In genomic region chr3:160403796-160404510, GRCh38 we compare ENCODE assay signal across 10 cellular contexts. TPM values are rescaled to one million over a fixed set of nuclear protein-coding genes. Genes with fewer than 3 reads are reported as not detected.
DNase-seq lines count a peak whose midpoint lies in the region; ATAC-seq, FAIRE-seq and TF ChIP-seq lines count a peak whose summit lies in the region.
"Had no signal": no experiment of that assay in that cellular context is flagged by ENCODE, and none has a peak within 500 bp of the region (broad histone marks: within the 10 kb centered on the region; RNA-seq: fewer than 3 reads in every experiment).

No MANE protein-coding gene starts in this region.

- no peaks in the 10 kb centered on the region for H3K9me3 Mint-ChIP-seq in activated naive CD8-positive, alpha-beta T cell treated with anti-CD3 and anti-CD28 coated beads for 36 hours

- H3K36me3 Mint-ChIP-seq in activated naive CD8-positive, alpha-beta T cell treated with anti-CD3 and anti-CD28 coated beads for 36 hours: peaks cover 45% of the 10 kb centered on the region

- DNase-seq in AG04449 (ENCODE audit: low read depth, low spot score): no peak
- no peak for DNase-seq in activated naive CD8-positive, alpha-beta T cell treated with anti-CD3 and anti-CD28 coated beads for 36 hours
- DNase-seq in lower lobe of right lung: no peak
- DNase-seq in frontal cortex (ENCODE audit: low spot score in 2 of 2): no peak
- no peak for DNase-seq in HTR-8/SVneo (ENCODE audit: insufficient read length, low spot score)
- DNase-seq in DMS53 treated with DMSO at 0.1 percent for 48 hours (lab: John Stamatoyannopoulos, UW; ENCODE audit: unreplicated experiment): no peak
- DNase-seq in mesenteric fat pad (ENCODE audit: low spot score): no peak
- DNase-seq: naive B cell had no signal

- CTCF ChIA-PET in AG04449 (lab: Yijun Ruan, JAX) (interaction anchor here (0.7 to 3.0 kb wide), 4 partner anchors 8 to 416 kb away, joined by 3 to 8 read pairs (median 4); no protein-coding TSS in a partner anchor), HEK293 (lab: Yijun Ruan, JAX) (interaction anchor here (0.5 to 2.5 kb wide), 4 partner anchors 10 to 582 kb away, joined by 3 to 12 read pairs (median 4); no protein-coding TSS in a partner anchor)

- FAIRE-seq in frontal cortex (lab: Jason Lieb, UNC) (no peak), HTR-8/SVneo (lab: Jason Lieb, UNC) (no peak)

- H3K4me3 ChIP-seq in AG04449 (ENCODE audit: low read depth, low read length) (peak overlapping the region; percentile 10), HEK293 (ENCODE audit: low read depth, low read length) (peak overlapping the region; percentile 72), lower lobe of right lung (peak overlapping the region; percentile 2)

- intact Hi-C loops in lower lobe of right lung (cut with DNase I): loop anchor here (10.0 kb wide), 1 partner anchor 369 kb away; no protein-coding TSS in a partner anchor

- no peaks in the 10 kb centered on the region for H3K27me3 ChIP-seq in lower lobe of right lung (ENCODE audit: low read depth)
- H3K27me3 ChIP-seq: cardiac muscle cell had no signal

- peaks cover 26% of the 10 kb centered on the region for H3K4me1 Mint-ChIP-seq in activated naive CD8-positive, alpha-beta T cell treated with anti-CD3 and anti-CD28 coated beads for 36 hours

- H3K36me3 ChIP-seq in HEK293 (ENCODE audit: control insufficient read depth in 2 of 2, insufficient read depth in 1 of 2, low read length in 2 of 2) (peaks cover 11 to 72% of the 10 kb centered on the region in 2 experiments), lower lobe of right lung (peaks cover 15% of the 10 kb centered on the region)

- H3K4me1 ChIP-seq in HEK293 (ENCODE audit: control insufficient read depth, insufficient read depth, low read length) (no peaks in the 10 kb centered on the region), lower lobe of right lung (peaks cover 28% of the 10 kb centered on the region)

- H3K9me3 ChIP-seq in HEK293 (ENCODE audit: control insufficient read depth, insufficient read depth, low read depth, low read length) (no peaks in the 10 kb centered on the region), lower lobe of right lung (no peaks in the 10 kb centered on the region)

- peak overlapping the region; percentile 30 for H3K4me3 Mint-ChIP-seq in activated naive CD8-positive, alpha-beta T cell treated with anti-CD3 and anti-CD28 coated beads for 36 hours

- H3K27ac ChIP-seq in HEK293 (ENCODE audit: extremely low read depth, low read depth, low read length) (no peak overlapping the region), lower lobe of right lung (peak overlapping the region; percentile 88)
- H3K27ac ChIP-seq: cardiac muscle cell had no signal

- no peak for TF ChIP-seq CTCF in AG04449 (IDR thresholded peaks at IDR 0.05; ENCODE audit: insufficient read depth, low read length, missing control alignments)
- no peak for TF ChIP-seq CTCF in HEK293 (tag by site-specific recombination; IDR thresholded peaks at IDR 0.05)
- TF ChIP-seq CTCF in lower lobe of right lung (IDR thresholded peaks at IDR 0.05): no peak

- H3K27ac Mint-ChIP-seq in activated naive CD8-positive, alpha-beta T cell treated with anti-CD3 and anti-CD28 coated beads for 36 hours: peak overlapping the region; percentile 42

- H3K27me3 Mint-ChIP-seq in activated naive CD8-positive, alpha-beta T cell treated with anti-CD3 and anti-CD28 coated beads for 36 hours: peaks cover 28% of the 10 kb centered on the region

- ATAC-seq in lower lobe of right lung: no peak

- POLR2A ChIA-PET in AG04449 (lab: Yijun Ruan, JAX) (no interaction called here), HEK293 (lab: Yijun Ruan, JAX) (interaction anchor here (0.9 kb wide), 1 partner anchor 45 kb away, joined by 3 read pairs; the partner anchor contains the start of gene TRIM59)

TF ChIP-seq in HEK293, 187 proteins besides CTCF, POLR2A, EP300 and RAD21:
- no peak for TF ChIP-seq GFI1B (tag by site-specific recombination; IDR thresholded peaks at IDR 0.05)
- no peak for TF ChIP-seq ZBTB10 (tag by site-specific recombination; IDR thresholded peaks at IDR 0.05)
- no peak for TF ChIP-seq ZSCAN23 (tag by site-specific recombination; IDR thresholded peaks at IDR 0.05)
- TF ChIP-seq PRDM6 (tag by site-specific recombination; IDR thresholded peaks at IDR 0.05): peak; percentile 19; the same call in 1 of the 2 replicates
- TF ChIP-seq, protein P1, sequence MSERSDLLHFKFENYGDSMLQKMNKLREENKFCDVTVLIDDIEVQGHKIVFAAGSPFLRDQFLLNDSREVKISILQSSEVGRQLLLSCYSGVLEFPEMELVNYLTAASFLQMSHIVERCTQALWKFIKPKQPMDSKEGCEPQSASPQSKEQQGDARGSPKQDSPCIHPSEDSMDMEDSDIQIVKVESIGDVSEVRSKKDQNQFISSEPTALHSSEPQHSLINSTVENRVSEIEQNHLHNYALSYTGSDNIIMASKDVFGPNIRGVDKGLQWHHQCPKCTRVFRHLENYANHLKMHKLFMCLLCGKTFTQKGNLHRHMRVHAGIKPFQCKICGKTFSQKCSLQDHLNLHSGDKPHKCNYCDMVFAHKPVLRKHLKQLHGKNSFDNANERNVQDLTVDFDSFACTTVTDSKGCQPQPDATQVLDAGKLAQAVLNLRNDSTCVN (tag by site-specific recombination; optimal IDR thresholded peaks at IDR 0.05): no peak
- TF ChIP-seq ZNF366 (tag by site-specific recombination; conservative IDR thresholded peaks at IDR 0.05): 0 out of 2 replicates have a peak, but pooled peaks have one; percentile 33
- TF ChIP-seq ZNF610 (tag by site-specific recombination; IDR thresholded peaks at IDR 0.05; ENCODE audit: borderline replicate concordance): no peak
- TF ChIP-seq ZNF302 (tag by site-specific recombination; IDR thresholded peaks at IDR 0.05; ENCODE audit: low read depth): no peak

RNA-seq across cellular contexts. Expression of gene SMC4, which starts 4.5 kb away (rescaled TPM):
- 100 to 1,000 TPM; 153 to 164 TPM for total RNA-seq in activated naive CD8-positive, alpha-beta T cell treated with anti-CD3 and anti-CD28 coated beads for 36 hours
- total RNA-seq in lower lobe of right lung (57.6 TPM), frontal cortex (24.9 TPM), mesenteric fat pad (12.2 TPM)

RNA-seq across cellular contexts. Expression of gene IFT80, which starts 4.9 kb away (rescaled TPM):
- 10 to 100 TPM; 11.2 to 12.2 TPM for total RNA-seq in activated naive CD8-positive, alpha-beta T cell treated with anti-CD3 and anti-CD28 coated beads for 36 hours
- total RNA-seq in lower lobe of right lung (37.7 TPM), frontal cortex (42.4 TPM), mesenteric fat pad (11.1 TPM)

RNA-seq across cellular contexts. Expression of gene TRIM59, which starts 45.6 kb away (rescaled TPM):
- 10 to 100 TPM; 43.3 to 44.0 TPM for total RNA-seq in activated naive CD8-positive, alpha-beta T cell treated with anti-CD3 and anti-CD28 coated beads for 36 hours
- total RNA-seq in lower lobe of right lung: 4.4 TPM
- total RNA-seq in frontal cortex: 11.0 TPM
- total RNA-seq in mesenteric fat pad: 0.48 TPM

Comparison
In these comparisons a context has a peak if more than half of its experiments do, and no peak if none do; other contexts are left out.
1. H3K4me3 ChIP-seq: peak in every context shown above with its lines; median percentile 72 in HEK293; 10 in AG04449; 2 in lower lobe of right lung.